Comparison of ENCODE assay signal across 8 cellular contexts in genomic region chr11:117143390-117143789, GRCh38. TPM values are rescaled to one million over a fixed set of nuclear protein-coding genes. Genes with fewer than 3 reads are reported as not detected.
DNase-seq lines count a peak whose midpoint lies in the region; ATAC-seq and TF ChIP-seq lines count a peak whose summit lies in the region.

No MANE protein-coding gene starts in this region.

- WGBS in aorta, 2 donors, result 0 to 2% methylated on average over 5 of the region's 5 CpGs

- peaks cover 2% of the 10 kb centered on the region for H3K27me3 Mint-ChIP-seq in HFFc6 (ENCODE audit: insufficient read depth)

- DNase-seq in D341Med (ENCODE audit: low spot score), result peak; percentile 56
- DNase-seq in HFFc6, result no peak
- peak; percentile 79 for DNase-seq in NCI-H69 (lab: John Stamatoyannopoulos, UW)
- peak; percentile 19 for DNase-seq in activated naive CD4-positive, alpha-beta T cell treated with Interleukin-2 at 50 U/mL for 16 hours
- peak; percentile 42 for DNase-seq in germinal center (ENCODE audit: low spot score)
- peak; percentile 72 to 83 for DNase-seq in aorta
- no peak for DNase-seq in NCI-H1694 (lab: John Stamatoyannopoulos, UW)

- H3K36me3 Mint-ChIP-seq in HFFc6 (ENCODE audit: low read depth), result peaks cover 29% of the 10 kb centered on the region

- H3K9me3 ChIP-seq in neutrophil (no peaks in the 10 kb centered on the region), aorta (ENCODE audit: control insufficient read depth, low read length) (no peaks in the 10 kb centered on the region)

- intact Hi-C loops in aorta (cut with DNase I), result loop anchor here in 1 of 2 donors (10.0 kb wide), 1 partner anchor 91 kb away; the partner anchor contains the start of genes PCSK7 and RNF214

- ATAC-seq in aorta (ENCODE audit: low FRiP score), result peak; percentile 51

- peaks cover 49% of the 10 kb centered on the region for H3K4me1 Mint-ChIP-seq in HFFc6 (ENCODE audit: low read depth)

- H3K27ac Mint-ChIP-seq in HFFc6, result peak overlapping the region; percentile 96

- H3K36me3 ChIP-seq in neutrophil, result peaks cover 16% of the 10 kb centered on the region
- H3K36me3 ChIP-seq in aorta (ENCODE audit: control insufficient read depth in 1 of 2, insufficient read depth in 2 of 2, low read length in 1 of 2), result no peaks in the 10 kb centered on the region

- no peak for TF ChIP-seq CTCF in HFFc6 (IDR thresholded peaks at IDR 0.05)
- no peak for TF ChIP-seq CTCF in neutrophil (IDR thresholded peaks at IDR 0.05)

- H3K4me1 ChIP-seq in neutrophil (ENCODE audit: control insufficient read depth in 1 of 2, insufficient read depth in 1 of 2, low read depth in 1 of 2, low read length in 1 of 2) (peaks cover 21 to 29% of the 10 kb centered on the region in 2 experiments), aorta (ENCODE audit: control insufficient read depth in 1 of 2, insufficient read depth in 2 of 2, low read length in 2 of 2) (peaks cover 0 to 2% of the 10 kb centered on the region in 2 donors)

- H3K9me3 Mint-ChIP-seq in HFFc6, result no peaks in the 10 kb centered on the region

- H3K27me3 ChIP-seq in neutrophil (no peaks in the 10 kb centered on the region), aorta (ENCODE audit: control insufficient read depth in 1 of 2, insufficient read depth in 2 of 2, low read length in 1 of 2) (no peaks in the 10 kb centered on the region)

- peak overlapping the region; percentile 99 for H3K4me3 Mint-ChIP-seq in HFFc6

- H3K4me3 ChIP-seq in neutrophil (ENCODE audit: low read depth in 1 of 2, low read length in 1 of 2) (peak overlapping the region; percentile 92 to 93), aorta (ENCODE audit: low read length in 2 of 2) (peak overlapping the region; percentile 51 to 70)

- H3K27ac ChIP-seq in neutrophil (peak overlapping the region; percentile 94), aorta (ENCODE audit: low read depth in 1 of 2, low read length in 2 of 2) (peak overlapping the region in 1 of 2 donors; percentile 88)

RNA-seq across cellular contexts. Expression of gene PAFAH1B2, which starts 0.7 kb away (rescaled TPM):
- 100 to 1,000 TPM; 113 to 130 (median 122) TPM for total RNA-seq in HFFc6 (2021; fragmentation: NEBNext Ultra II Directional; extraction: Animal tissue kit (Norgen Biotek cat#: 25700))
- 10 to 100 TPM; 69.9 to 73.5 TPM for total RNA-seq in aorta
- polyA plus RNA-seq in aorta, result 10 to 100 TPM; 18.2 to 20.5 TPM

RNA-seq across cellular contexts. Expression of gene SIDT2, which starts 35.2 kb away (rescaled TPM):
- total RNA-seq in HFFc6 (2021; fragmentation: NEBNext Ultra II Directional; extraction: Animal tissue kit (Norgen Biotek cat#: 25700)), result 10 to 100 TPM; 33.9 to 53.9 (median 37.7) TPM
- total RNA-seq in aorta, result 10 to 100 TPM; 51.2 to 81.3 TPM
- polyA plus RNA-seq in aorta, result 10 to 100 TPM; 10.4 to 62.9 TPM

RNA-seq across cellular contexts. Expression of gene SIK3, which starts 45.2 kb away (rescaled TPM):
- total RNA-seq in HFFc6 (2021; fragmentation: NEBNext Ultra II Directional; extraction: Animal tissue kit (Norgen Biotek cat#: 25700)), result 10 to 100 TPM; 15.6 to 23.3 (median 19.9) TPM
- 10 to 100 TPM; 59.2 to 64.2 TPM for total RNA-seq in aorta
- polyA plus RNA-seq in aorta, result 10 to 100 TPM in 1 of 2 donors, 1 to 10 TPM in 1; 6.4 to 18.8 TPM

RNA-seq across cellular contexts. Expression of gene TAGLN, which starts 55.8 kb away (rescaled TPM):
- total RNA-seq in HFFc6 (2021; fragmentation: NEBNext Ultra II Directional; extraction: Animal tissue kit (Norgen Biotek cat#: 25700)), result 1,000 to 10,000 TPM; 1,668 to 2,517 (median 1,780) TPM
- over 10,000 TPM in 1 of 2 donors, 1,000 to 10,000 TPM in 1; 4,857 to 10,188 TPM for total RNA-seq in aorta
- over 10,000 TPM; 12,625 to 13,815 TPM for polyA plus RNA-seq in aorta

Comparison
In these comparisons a context has a peak if more than half of its experiments do, and no peak if none do; other contexts are left out.
1. DNase-seq: peak in D341Med (single experiment), NCI-H69 (single experiment), activated naive CD4-positive, alpha-beta T cell treated with Interleukin-2 at 50 U/mL for 16 hours (single experiment), germinal center (single experiment) and aorta (2 of 2); none in HFFc6 (single experiment) and NCI-H1694 (single experiment).